8 cellular contexts compared by ENCODE assay signal in genomic region chr16:53773150-53773846, GRCh38.
DNase-seq lines count a peak whose midpoint lies in the region; ATAC-seq and TF ChIP-seq lines count a peak whose summit lies in the region.

No MANE protein-coding gene starts in this region.

- H3K27me3 Mint-ChIP-seq in neural crest cell (ENCODE audit: low read depth) (no peaks in the 10 kb centered on the region), glutamatergic neuron (ENCODE audit: unreplicated experiment) (no peaks in the 10 kb centered on the region)

- no peak overlapping the region for H2AFZ ChIP-seq in fibroblast of lung (ENCODE audit: low read length)

- no peaks in the 10 kb centered on the region for H3K36me3 Mint-ChIP-seq in neural crest cell (ENCODE audit: low read depth)
- no peaks in the 10 kb centered on the region for H3K36me3 Mint-ChIP-seq in glutamatergic neuron (ENCODE audit: unreplicated experiment)

- peaks cover 18% of the 10 kb centered on the region for H3K4me1 ChIP-seq in fibroblast of lung (ENCODE audit: control insufficient read depth, extremely low read depth, insufficient read depth, low read length)

- no peak overlapping the region for H3K4me2 ChIP-seq in fibroblast of lung (ENCODE audit: extremely low read depth, insufficient read depth, low read length)

- ATAC-seq in GM18511 (IDR thresholded peaks at IDR 0.05; ENCODE audit: unreplicated experiment) = peak; percentile 62

- H3K9ac ChIP-seq in fibroblast of lung (ENCODE audit: insufficient read depth, low read length) = no peak overlapping the region

- no peaks in the 10 kb centered on the region for H3K79me2 ChIP-seq in fibroblast of lung (ENCODE audit: control insufficient read depth, insufficient read depth, low read length)

- no peak overlapping the region for H3K4me3 ChIP-seq in fibroblast of lung (replicated peaks in 1 of 4; ENCODE audit: control extremely low read depth in 1 of 4, insufficient read depth in 1 of 4, low read depth in 3 of 4, low read length in 4 of 4)

- H3K27me3 ChIP-seq in fibroblast of lung (ENCODE audit: control insufficient read depth, insufficient read depth, low read length) = no peaks in the 10 kb centered on the region

- H3K27ac Mint-ChIP-seq in neural crest cell (ENCODE audit: unreplicated experiment) (no peak overlapping the region), glutamatergic neuron (ENCODE audit: unreplicated experiment) (no peak overlapping the region)

- no peak overlapping the region for H3K27ac ChIP-seq in fibroblast of lung (ENCODE audit: insufficient read depth, low read length)

- DNase-seq in Ammon's horn (ENCODE audit: low spot score) (peak; percentile 83), M059J (ENCODE audit: low read depth) (peak; percentile 87), RPMI8226 (peak; percentile 26), fibroblast of lung (ENCODE audit: low read depth in 2 of 2) (peak; percentile 80 to 81), neural crest cell (ENCODE audit: low read depth, low spot score) (no peak), glutamatergic neuron (no peak)
- DNase-seq in stimulated activated naive CD4-positive, alpha-beta T cell treated with Interleukin-2 at 50 U/mL for 16 hours (lab: John Stamatoyannopoulos, UW) = no peak

- no peaks in the 10 kb centered on the region for H3K36me3 ChIP-seq in fibroblast of lung (ENCODE audit: control insufficient read depth, insufficient read depth, low read length)

- H3K9me3 ChIP-seq in fibroblast of lung (ENCODE audit: control insufficient read depth, insufficient read depth, low read depth, low read length) = no peaks in the 10 kb centered on the region

- no peaks in the 10 kb centered on the region for H4K20me1 ChIP-seq in fibroblast of lung (ENCODE audit: control insufficient read depth, extremely low read depth, insufficient read depth, low read length)

- peak; percentile 55 to 71 for TF ChIP-seq CTCF in fibroblast of lung (conservative IDR thresholded peaks at IDR 0.05 in 1 of 2, IDR thresholded peaks at IDR 0.05 in 1 of 2; ENCODE audit: low read depth in 1 of 2, low read length in 2 of 2)
- TF ChIP-seq CTCF in neural crest cell (conservative IDR thresholded peaks at IDR 0.05) = peak; percentile 76
- no peak for TF ChIP-seq CTCF in glutamatergic neuron (IDR thresholded peaks at IDR 0.05; ENCODE audit: partially characterized antibody, unreplicated experiment)

- H3K9me3 Mint-ChIP-seq in neural crest cell (no peaks in the 10 kb centered on the region), glutamatergic neuron (ENCODE audit: unreplicated experiment) (no peaks in the 10 kb centered on the region)

- peaks cover 16% of the 10 kb centered on the region for H3K4me1 Mint-ChIP-seq in neural crest cell
- H3K4me1 Mint-ChIP-seq in glutamatergic neuron (ENCODE audit: low read depth, unreplicated experiment) = peaks cover 2% of the 10 kb centered on the region

- no peak overlapping the region for H3K4me3 Mint-ChIP-seq in neural crest cell
- H3K4me3 Mint-ChIP-seq in glutamatergic neuron (ENCODE audit: unreplicated experiment) = no peak overlapping the region

Comparison
In these comparisons a context has a peak if more than half of its experiments do, and no peak if none do; other contexts are left out.
1. DNase-seq: peak in Ammon's horn (single experiment), M059J (single experiment), RPMI8226 (single experiment) and fibroblast of lung (2 of 2); none in neural crest cell (single experiment), glutamatergic neuron (single experiment) and stimulated activated naive CD4-positive, alpha-beta T cell treated with Interleukin-2 at 50 U/mL for 16 hours (single experiment).